In the genomic region with DNA sequence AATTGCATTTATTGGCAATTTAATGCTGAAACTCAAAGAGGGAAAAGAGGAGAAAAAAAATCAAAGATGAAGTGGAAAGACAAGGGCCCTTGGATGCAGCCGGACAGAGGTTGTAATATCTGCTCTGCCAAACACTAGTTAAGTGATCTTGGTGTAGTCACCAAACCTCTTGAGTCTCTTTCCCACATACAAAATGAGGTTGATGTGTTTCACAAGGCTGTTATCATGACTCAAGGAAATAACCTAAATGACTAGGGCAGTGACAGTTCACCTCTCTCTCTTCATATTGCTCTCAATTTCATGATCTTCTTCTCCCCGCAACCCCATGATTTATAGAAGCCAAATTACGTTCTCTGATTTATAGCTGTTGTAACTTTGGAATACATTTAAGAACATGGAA, we compare ENCODE assay signal across 13 cellular contexts. TPM values are rescaled to one million over a fixed set of nuclear protein-coding genes. Genes with fewer than 3 reads are reported as not detected.
DNase-seq lines count a peak whose midpoint lies in the region; ATAC-seq and TF ChIP-seq lines count a peak whose summit lies in the region.
"Had no signal": no experiment of that assay in that cellular context is flagged by ENCODE, and none has a peak within 500 bp of the region (broad histone marks: within the 10 kb centered on the region; RNA-seq: fewer than 3 reads in every experiment).

No MANE protein-coding gene starts in this region.

- no peaks in the 10 kb centered on the region for H3K9me3 ChIP-seq in CD8-positive, alpha-beta memory T cell (ENCODE audit: low read length)
- no peaks in the 10 kb centered on the region for H3K9me3 ChIP-seq in Peyer's patch

- no peaks in the 10 kb centered on the region for H3K9me3 Mint-ChIP-seq in CD8-positive, alpha-beta memory T cell
- H3K9me3 Mint-ChIP-seq in IgD-negative memory B cell (no peaks in the 10 kb centered on the region), brain (peaks cover 0 to 12% (median 3%) of the 10 kb centered on the region in 5 experiments), neural crest cell (no peaks in the 10 kb centered on the region)

- H3K4me3 ChIP-seq in CD8-positive, alpha-beta memory T cell (ENCODE audit: low read length): no peak overlapping the region
- no peak overlapping the region for H3K4me3 ChIP-seq in Peyer's patch

- H3K4me3 Mint-ChIP-seq in CD8-positive, alpha-beta memory T cell: peak overlapping the region in 3 of 7 donors; percentile 3 to 15 (median 15)
- H3K4me3 Mint-ChIP-seq in IgD-negative memory B cell (no peak overlapping the region), brain (no peak overlapping the region), neural crest cell (no peak overlapping the region)

- ATAC-seq in GM21381 (IDR thresholded peaks at IDR 0.05; ENCODE audit: unreplicated experiment): no peak
- ATAC-seq: left colon had no signal

- H3K27me3 Mint-ChIP-seq in CD8-positive, alpha-beta memory T cell: no peaks in the 10 kb centered on the region
- H3K27me3 Mint-ChIP-seq in IgD-negative memory B cell: no peaks in the 10 kb centered on the region
- H3K27me3 Mint-ChIP-seq in brain: peaks cover 3% of the 10 kb centered on the region
- no peaks in the 10 kb centered on the region for H3K27me3 Mint-ChIP-seq in neural crest cell (ENCODE audit: low read depth)

- peaks cover 0 to 22% (median 0%) of the 10 kb centered on the region in 3 donors for H3K36me3 Mint-ChIP-seq in CD8-positive, alpha-beta memory T cell
- H3K36me3 Mint-ChIP-seq in IgD-negative memory B cell (no peaks in the 10 kb centered on the region), brain (peaks cover 20% of the 10 kb centered on the region), neural crest cell (ENCODE audit: low read depth) (peaks cover 2% of the 10 kb centered on the region)

- no peak for TF ChIP-seq POLR2A in Peyer's patch (IDR thresholded peaks at IDR 0.05)

- CTCF ChIA-PET in CD8-positive, alpha-beta memory T cell (lab: Charles Lee): no interaction called here

- H3K36me3 ChIP-seq in CD8-positive, alpha-beta memory T cell (ENCODE audit: insufficient read depth, low read length): no peaks in the 10 kb centered on the region
- H3K36me3 ChIP-seq in Peyer's patch: no peaks in the 10 kb centered on the region
- H3K36me3 ChIP-seq: WERI-Rb-1 had no signal

- TF ChIP-seq CTCF in brain (conservative IDR thresholded peaks at IDR 0.05) (no peak), neural crest cell (conservative IDR thresholded peaks at IDR 0.05) (no peak), Peyer's patch (IDR thresholded peaks at IDR 0.05) (no peak)

- no peak for DNase-seq in CD8-positive, alpha-beta memory T cell
- DNase-seq in neural crest cell (ENCODE audit: low read depth, low spot score) (no peak), Peyer's patch (no peak), NCI-H446 (lab: John Stamatoyannopoulos, UW) (no peak), NCI-H128 (lab: John Stamatoyannopoulos, UW; ENCODE audit: unreplicated experiment) (no peak)
- DNase-seq: head of caudate nucleus, left colon, NCI-H2107, WERI-Rb-1 had no signal

- H3K27ac Mint-ChIP-seq in CD8-positive, alpha-beta memory T cell: peak overlapping the region; percentile 18 to 90 (median 68)
- peak overlapping the region in 2 of 3 donors; percentile 37 to 83 for H3K27ac Mint-ChIP-seq in IgD-negative memory B cell
- H3K27ac Mint-ChIP-seq in brain: peak overlapping the region in 3 of 5 experiments; percentile 18 to 55 (median 41)
- H3K27ac Mint-ChIP-seq in neural crest cell (ENCODE audit: unreplicated experiment): peak overlapping the region; percentile 5

- H3K4me1 Mint-ChIP-seq in CD8-positive, alpha-beta memory T cell: peaks cover 75 to 93% (median 91%) of the 10 kb centered on the region in 3 donors
- H3K4me1 Mint-ChIP-seq in IgD-negative memory B cell (peaks cover 16 to 51% (median 30%) of the 10 kb centered on the region in 3 donors), brain (peaks cover 72% of the 10 kb centered on the region), neural crest cell (peaks cover 39% of the 10 kb centered on the region)

- peaks cover 78% of the 10 kb centered on the region for H3K4me1 ChIP-seq in CD8-positive, alpha-beta memory T cell (ENCODE audit: insufficient read depth, low read length)
- H3K4me1 ChIP-seq in Peyer's patch: peaks cover 0 to 81% (median 11%) of the 10 kb centered on the region in 4 donors

- POLR2A ChIA-PET in CD8-positive, alpha-beta memory T cell (lab: Charles Lee): no interaction called here

- H3K27ac ChIP-seq in CD8-positive, alpha-beta memory T cell (ENCODE audit: low read depth, low read length): no peak overlapping the region
- H3K27ac ChIP-seq in Peyer's patch: peak overlapping the region in 1 of 4 donors; percentile 53
- H3K27ac ChIP-seq: HL-60, WERI-Rb-1 had no signal

- H3K27me3 ChIP-seq in CD8-positive, alpha-beta memory T cell (ENCODE audit: insufficient read depth, low read length, poor library complexity, severe bottlenecking): no peaks in the 10 kb centered on the region
- no peaks in the 10 kb centered on the region for H3K27me3 ChIP-seq in Peyer's patch

RNA-seq across cellular contexts. Expression of a gene that starts 44.9 kb away (rescaled TPM):
- total RNA-seq in CD8-positive, alpha-beta memory T cell: 10 to 100 TPM; 46.9 to 47.9 TPM
- polyA plus RNA-seq in CD8-positive, alpha-beta memory T cell: 75.9 TPM
- polyA plus RNA-seq in IgD-negative memory B cell (29.1 TPM), brain (ENCODE audit: insufficient read depth, low read depth, low replicate concordance) (11.9 TPM)
- total RNA-seq in neural crest cell (59.9 and 68.3 TPM in 2 replicates), Peyer's patch (100 to 1,000 TPM in 1 of 4 donors, 10 to 100 TPM in 3; 69.3 to 113 (median 87.5) TPM)

Comparison
In these comparisons a context has a peak if more than half of its experiments do, and no peak if none do; other contexts are left out.
1. H3K27ac Mint-ChIP-seq: peak in every context shown above with its lines; median percentile 68 in CD8-positive, alpha-beta memory T cell; 60 in IgD-negative memory B cell; 41 in brain; 5 in neural crest cell.